7 cellular contexts compared by ENCODE assay signal in genomic region chr5:162603399-162603798, GRCh38.
"Had no signal": no experiment of that assay in that cellular context is flagged by ENCODE, and none has a peak within 500 bp of the region (broad histone marks: within the 10 kb centered on the region; RNA-seq: fewer than 3 reads in every experiment).

No MANE protein-coding gene starts in this region.

- H3K9ac ChIP-seq: GM23248 had no signal

- H2AFZ ChIP-seq: GM23248 had no signal

- H3K36me3 ChIP-seq: HAP-1 had no signal

- H3K4me1 ChIP-seq: HAP-1 had no signal

- H3K9me3 ChIP-seq: HAP-1 had no signal

- H3K27ac ChIP-seq: GM23248 had no signal

- H3K27ac Mint-ChIP-seq: HFFc6 had no signal

- DNase-seq: GM23248, GOT3, H7, HFFc6, IMR-90 had no signal

- H3K4me3 ChIP-seq: GM23248, HAP-1, K562 had no signal

- H3K4me3 Mint-ChIP-seq: HFFc6 had no signal
